In genomic region chr1:21649315-21649714, GRCh38 we compare ENCODE assay signal across 22 cellular contexts. TPM values are rescaled to one million over a fixed set of nuclear protein-coding genes. Genes with fewer than 3 reads are reported as not detected.
"Had no signal": no experiment of that assay in that cellular context is flagged by ENCODE, and none has a peak within 500 bp of the region (broad histone marks: within the 10 kb centered on the region; RNA-seq: fewer than 3 reads in every experiment).

No MANE protein-coding gene starts in this region.

- H3K36me3 Mint-ChIP-seq: naive thymus-derived CD4-positive, alpha-beta T cell; stimulated activated naive B cell treated with anti-CD40 and anti-IgM and Interleukin-4, amounts not matched to agents 10 μg/mL and 1 μg/mL and 100 μg/mL, for 72 hours had no signal

- H3K27ac Mint-ChIP-seq: naive thymus-derived CD4-positive, alpha-beta T cell; stimulated activated naive B cell treated with anti-CD40 and anti-IgM and Interleukin-4, amounts not matched to agents 10 μg/mL and 1 μg/mL and 100 μg/mL, for 72 hours; stimulated activated naive CD8-positive, alpha-beta T cell treated with anti-CD3 and anti-CD28 coated beads, Interleukin-15, amount 100 ng/mL, for 72 hours had no signal

- H3K4me3 Mint-ChIP-seq: stimulated activated naive B cell treated with anti-CD40 and anti-IgM and Interleukin-4, amounts not matched to agents 10 μg/mL and 1 μg/mL and 100 μg/mL, for 72 hours; stimulated activated naive CD8-positive, alpha-beta T cell treated with anti-CD3 and anti-CD28 coated beads, Interleukin-15, amount 100 ng/mL, for 72 hours had no signal

- H3K4me3 ChIP-seq: psoas muscle, spleen, thoracic aorta, upper lobe of left lung, uterus had no signal

- H3K9me3 ChIP-seq: psoas muscle, spleen, thoracic aorta, upper lobe of left lung, uterus had no signal

- ATAC-seq: naive thymus-derived CD4-positive, alpha-beta T cell; psoas muscle; sciatic nerve; stimulated activated naive B cell treated with anti-CD40 and anti-IgM and Interleukin-4, amounts not matched to agents 10 μg/mL and 1 μg/mL and 100 μg/mL, for 72 hours; stimulated activated naive CD8-positive, alpha-beta T cell treated with anti-CD3 and anti-CD28 coated beads, Interleukin-15, amount 100 ng/mL, for 72 hours had no signal

- H3K9ac ChIP-seq: parathyroid adenoma had no signal

- H3K79me2 ChIP-seq: parathyroid adenoma had no signal

- H3K36me3 ChIP-seq: spleen, thoracic aorta, upper lobe of left lung, uterus had no signal

- H3K9me3 Mint-ChIP-seq: stimulated activated naive B cell treated with anti-CD40 and anti-IgM and Interleukin-4, amounts not matched to agents 10 μg/mL and 1 μg/mL and 100 μg/mL, for 72 hours; stimulated activated naive CD8-positive, alpha-beta T cell treated with anti-CD3 and anti-CD28 coated beads, Interleukin-15, amount 100 ng/mL, for 72 hours had no signal

- H3K27ac ChIP-seq: psoas muscle, spleen, thoracic aorta, upper lobe of left lung, uterus had no signal

- DNase-seq: cortex of kidney; dorsolateral prefrontal cortex; effector CD8-positive, alpha-beta T cell; foreskin melanocyte; head of caudate nucleus; hippocampal formation; kidney glomerular epithelial cell; mesendoderm; naive thymus-derived CD4-positive, alpha-beta T cell; psoas muscle; retina; spleen; stimulated activated CD4-positive, alpha-beta T cell treated with anti-CD3 and anti-CD28 coated beads, Interleukin-15, amount 100 ng/mL, for 24 hours; stimulated activated CD4-positive, alpha-beta T cell treated with anti-CD3 and anti-CD28 coated beads, Interleukin-1b, Interleukin-23, amount 100 ng/mL, for 48 hours; stimulated activated CD4-positive, alpha-beta T cell treated with anti-CD3 and anti-CD28 coated beads, Interleukin-4, amount 100 ng/mL, for 24 hours; stimulated activated naive B cell treated with anti-CD40 and anti-IgM and Interleukin-4, amounts not matched to agents 10 μg/mL and 1 μg/mL and 100 μg/mL, for 72 hours; stimulated activated naive CD8-positive, alpha-beta T cell treated with anti-CD3 and anti-CD28 coated beads, Interleukin-15, amount 100 ng/mL, for 72 hours; upper lobe of left lung; uterus had no signal

- H3K27me3 ChIP-seq: dorsolateral prefrontal cortex, uterus had no signal

- H2AFZ ChIP-seq: parathyroid adenoma had no signal

RNA-seq across cellular contexts. Expression of gene RAP1GAP, which starts 19.8 kb away (rescaled TPM):
- polyA plus RNA-seq: naive thymus-derived CD4-positive, alpha-beta T cell had no signal
